In genomic region chr2:161415041-161415440, GRCh38 we compare ENCODE assay signal across 1 cellular context.
TF ChIP-seq lines count a peak whose summit lies in the region.

No MANE protein-coding gene starts in this region.

TF ChIP-seq in H1, 55 proteins besides CTCF, POLR2A, EP300 and RAD21 (continued from another document):
- TF ChIP-seq ATF3 (IDR thresholded peaks at IDR 0.05; ENCODE audit: insufficient read depth, low read depth, low read length), result no peak
- no peak for TF ChIP-seq TAF7 (optimal IDR thresholded peaks at IDR 0.05; ENCODE audit: borderline replicate concordance, low read depth, low read length)
- TF ChIP-seq EZH2 (IDR thresholded peaks at IDR 0.05; ENCODE audit: low read depth, low read length, severe bottlenecking), result peak; percentile 32
- no peak for TF ChIP-seq KDM1A (IDR thresholded peaks at IDR 0.05; ENCODE audit: borderline replicate concordance, low read length)
- no peak for TF ChIP-seq JUND (IDR thresholded peaks at IDR 0.05; ENCODE audit: low read length)
- TF ChIP-seq MAX (IDR thresholded peaks at IDR 0.05), result no peak
- no peak for TF ChIP-seq SIRT6 (IDR thresholded peaks at IDR 0.05; ENCODE audit: low read length)
- TF ChIP-seq E2F6 (IDR thresholded peaks at IDR 0.05), result 0 out of 2 replicates have a peak, but pooled peaks have one; percentile 1
- TF ChIP-seq POU5F1 (IDR thresholded peaks at IDR 0.05; ENCODE audit: low read depth, low read length), result no peak
- TF ChIP-seq CBX5 (IDR thresholded peaks at IDR 0.05; ENCODE audit: low read depth, low read length), result no peak
- TF ChIP-seq PHF8 (conservative IDR thresholded peaks at IDR 0.05; ENCODE audit: low read depth, low read length), result no peak
